In genomic region chr12:49827351-49828099, GRCh38 we compare ENCODE assay signal across 8 cellular contexts. TPM values are rescaled to one million over a fixed set of nuclear protein-coding genes. Genes with fewer than 3 reads are reported as not detected.
A peak's percentile ranks its signal among the peaks of the same experiment; 100 is the strongest.
DNase-seq lines count a peak whose midpoint lies in the region; ATAC-seq and TF ChIP-seq lines count a peak whose summit lies in the region.

No MANE protein-coding gene starts in this region.

- H3K4me3 Mint-ChIP-seq in activated CD4-positive, alpha-beta T cell treated with anti-CD3 and anti-CD28 coated beads, Interleukin-2, amount 10 ng/mL, durations not matched to agents 7 days and 5 days, result peak overlapping the region; percentile 87

- CTCF ChIA-PET in activated CD4-positive, alpha-beta T cell treated with anti-CD3 and anti-CD28 coated beads, Interleukin-2, amount 10 ng/mL, durations not matched to agents 7 days and 5 days (lab: Charles Lee), result interaction anchor here (0.8 to 2.4 kb wide), 5 partner anchors 11 to 284 kb away, joined by 3 to 17 read pairs (median 4); partner anchors contain the start of genes COX14 and TMBIM6

- ATAC-seq in GM19324 (IDR thresholded peaks at IDR 0.05; ENCODE audit: low FRiP score, unreplicated experiment) (peak; percentile 17), left lung (peak; percentile 73), HG02571 (IDR thresholded peaks at IDR 0.05; ENCODE audit: unreplicated experiment) (no peak)

- peak overlapping the region; percentile 79 to 83 for H3K27ac ChIP-seq in left lung

- POLR2A ChIA-PET in activated CD4-positive, alpha-beta T cell treated with anti-CD3 and anti-CD28 coated beads, Interleukin-2, amount 10 ng/mL, durations not matched to agents 7 days and 5 days (lab: Charles Lee), result interaction anchor here (0.6 to 1.5 kb wide), 2 partner anchors 65 to 173 kb away, joined by 3 to 5 read pairs; no protein-coding TSS in a partner anchor

- peaks cover 0 to under 1% of the 10 kb centered on the region in 2 donors for H3K36me3 ChIP-seq in left lung

- no peaks in the 10 kb centered on the region for H3K27me3 ChIP-seq in left lung

- no peaks in the 10 kb centered on the region for H3K9me3 Mint-ChIP-seq in activated CD4-positive, alpha-beta T cell treated with anti-CD3 and anti-CD28 coated beads, Interleukin-2, amount 10 ng/mL, durations not matched to agents 7 days and 5 days

- H3K4me1 ChIP-seq in left lung, result peaks cover 32 to 59% of the 10 kb centered on the region in 2 donors

- H3K36me3 Mint-ChIP-seq in activated CD4-positive, alpha-beta T cell treated with anti-CD3 and anti-CD28 coated beads, Interleukin-2, amount 10 ng/mL, durations not matched to agents 7 days and 5 days (ENCODE audit: low read depth), result peaks cover 1% of the 10 kb centered on the region

- H3K9me3 ChIP-seq in left lung, result no peaks in the 10 kb centered on the region

- H3K27ac Mint-ChIP-seq in activated CD4-positive, alpha-beta T cell treated with anti-CD3 and anti-CD28 coated beads, Interleukin-2, amount 10 ng/mL, durations not matched to agents 7 days and 5 days, result no peak overlapping the region

- peaks cover 3% of the 10 kb centered on the region for H3K27me3 Mint-ChIP-seq in activated CD4-positive, alpha-beta T cell treated with anti-CD3 and anti-CD28 coated beads, Interleukin-2, amount 10 ng/mL, durations not matched to agents 7 days and 5 days

- H3K4me1 Mint-ChIP-seq in activated CD4-positive, alpha-beta T cell treated with anti-CD3 and anti-CD28 coated beads, Interleukin-2, amount 10 ng/mL, durations not matched to agents 7 days and 5 days, result peaks cover 26% of the 10 kb centered on the region

- peak overlapping the region; percentile 88 to 92 for H3K4me3 ChIP-seq in left lung

- intact Hi-C loops in left lung (cut with DNase I), result no loop called here

- no peak for TF ChIP-seq CTCF in left lung (IDR thresholded peaks at IDR 0.05)

- DNase-seq in Ammon's horn (ENCODE audit: low spot score) (peak; percentile 69), NCI-H128 (lab: John Stamatoyannopoulos, UW; ENCODE audit: unreplicated experiment) (peak; percentile 52), dermis microvascular lymphatic vessel endothelial cell (ENCODE audit: low read depth in 2 of 2) (peak; percentile 12 to 53), left lung (peak; percentile 73 to 92)
- DNase-seq in activated CD4-positive, alpha-beta T cell treated with anti-CD3 and anti-CD28 coated beads, Interleukin-2, amount 10 ng/mL, durations not matched to agents 7 days and 5 days, result peak; percentile 44
- peak; percentile 59 to 62 for DNase-seq in stimulated activated CD4-positive, alpha-beta T cell treated with anti-CD3 and anti-CD28 coated beads, Interleukin-2, amount 100 ng/mL, for 24 hours

RNA-seq across cellular contexts. Expression of gene NCKAP5L, which starts 0.7 kb away (rescaled TPM):
- total RNA-seq in activated CD4-positive, alpha-beta T cell treated with anti-CD3 and anti-CD28 coated beads, Interleukin-2, amount 10 ng/mL, durations not matched to agents 7 days and 5 days, result 1 to 10 TPM; 4.0 to 4.5 TPM
- 5.5 and 7.8 TPM in 2 replicates for total RNA-seq in dermis microvascular lymphatic vessel endothelial cell
- total RNA-seq in left lung, result 10 to 100 TPM; 28.2 to 29.9 TPM

RNA-seq across cellular contexts. Expression of gene BCDIN3D, which starts 15.4 kb away (rescaled TPM):
- 1 to 10 TPM; 7.7 to 8.7 TPM for total RNA-seq in activated CD4-positive, alpha-beta T cell treated with anti-CD3 and anti-CD28 coated beads, Interleukin-2, amount 10 ng/mL, durations not matched to agents 7 days and 5 days
- total RNA-seq in dermis microvascular lymphatic vessel endothelial cell (1.8 and 3.2 TPM in 2 replicates), left lung (1 to 10 TPM; 4.3 to 5.6 TPM)

Comparison
In these comparisons a context has a peak if more than half of its experiments do, and no peak if none do; other contexts are left out.
1. DNase-seq: peak in every context shown above with its lines; median percentile 82 in left lung; 69 in Ammon's horn; 60 in stimulated activated CD4-positive, alpha-beta T cell treated with anti-CD3 and anti-CD28 coated beads, Interleukin-2, amount 100 ng/mL, for 24 hours; 52 in NCI-H128; 44 in activated CD4-positive, alpha-beta T cell treated with anti-CD3 and anti-CD28 coated beads, Interleukin-2, amount 10 ng/mL, durations not matched to agents 7 days and 5 days; 32 in dermis microvascular lymphatic vessel endothelial cell.